Comparison of ENCODE assay signal across 1 cellular context in genomic region chr12:104309446-104309993, GRCh38.
TF ChIP-seq lines count a peak whose summit lies in the region.

No MANE protein-coding gene starts in this region.

TF ChIP-seq in K562, 482 proteins besides CTCF, POLR2A, EP300 and RAD21:
- TF ChIP-seq NFYB (IDR thresholded peaks at IDR 0.05; ENCODE audit: extremely low read depth, insufficient read length) = no peak
- TF ChIP-seq SIX5 (IDR thresholded peaks at IDR 0.05; ENCODE audit: borderline replicate concordance in 1 of 2, insufficient read depth in 1 of 2, low read depth in 1 of 2, low read length in 2 of 2) = no peak
- no peak for TF ChIP-seq ZNF316 (IDR thresholded peaks at IDR 0.05)
- TF ChIP-seq SMARCE1 (IDR thresholded peaks at IDR 0.05) = no peak
- TF ChIP-seq CREM (IDR thresholded peaks at IDR 0.05; ENCODE audit: low read depth) = no peak
- TF ChIP-seq GABPB2 (CRISPR knock-in tag; conservative IDR thresholded peaks at IDR 0.05) = no peak
- TF ChIP-seq XRCC3 (IDR thresholded peaks at IDR 0.05) = no peak
- no peak for TF ChIP-seq ILF3 (IDR thresholded peaks at IDR 0.05; ENCODE audit: borderline replicate concordance)
- no peak for TF ChIP-seq BRCA1 (IDR thresholded peaks at IDR 0.05)
- no peak for TF ChIP-seq BRCA1 (CRISPR knock-in tag; IDR thresholded peaks at IDR 0.05)
- no peak for TF ChIP-seq HBP1 (CRISPR knock-in tag; IDR thresholded peaks at IDR 0.05)
- no peak for TF ChIP-seq CHD4 (IDR thresholded peaks at IDR 0.05; ENCODE audit: insufficient read depth, insufficient replicate concordance, low read depth, low read length, poor library complexity, severe bottlenecking)
- TF ChIP-seq ZSCAN32 (CRISPR knock-in tag; IDR thresholded peaks at IDR 0.05) = no peak
- TF ChIP-seq KAT7 (CRISPR knock-in tag; IDR thresholded peaks at IDR 0.05; ENCODE audit: borderline replicate concordance) = no peak
- no peak for TF ChIP-seq TRIM28 (IDR thresholded peaks at IDR 0.05)
- TF ChIP-seq HEY1 (CRISPR knock-in tag; IDR thresholded peaks at IDR 0.05; ENCODE audit: borderline replicate concordance) = no peak
- TF ChIP-seq ESRRA (IDR thresholded peaks at IDR 0.05; ENCODE audit: borderline replicate concordance, low read depth) = no peak
- no peak for TF ChIP-seq CC2D1A (IDR thresholded peaks at IDR 0.05)
